In the genomic region with DNA sequence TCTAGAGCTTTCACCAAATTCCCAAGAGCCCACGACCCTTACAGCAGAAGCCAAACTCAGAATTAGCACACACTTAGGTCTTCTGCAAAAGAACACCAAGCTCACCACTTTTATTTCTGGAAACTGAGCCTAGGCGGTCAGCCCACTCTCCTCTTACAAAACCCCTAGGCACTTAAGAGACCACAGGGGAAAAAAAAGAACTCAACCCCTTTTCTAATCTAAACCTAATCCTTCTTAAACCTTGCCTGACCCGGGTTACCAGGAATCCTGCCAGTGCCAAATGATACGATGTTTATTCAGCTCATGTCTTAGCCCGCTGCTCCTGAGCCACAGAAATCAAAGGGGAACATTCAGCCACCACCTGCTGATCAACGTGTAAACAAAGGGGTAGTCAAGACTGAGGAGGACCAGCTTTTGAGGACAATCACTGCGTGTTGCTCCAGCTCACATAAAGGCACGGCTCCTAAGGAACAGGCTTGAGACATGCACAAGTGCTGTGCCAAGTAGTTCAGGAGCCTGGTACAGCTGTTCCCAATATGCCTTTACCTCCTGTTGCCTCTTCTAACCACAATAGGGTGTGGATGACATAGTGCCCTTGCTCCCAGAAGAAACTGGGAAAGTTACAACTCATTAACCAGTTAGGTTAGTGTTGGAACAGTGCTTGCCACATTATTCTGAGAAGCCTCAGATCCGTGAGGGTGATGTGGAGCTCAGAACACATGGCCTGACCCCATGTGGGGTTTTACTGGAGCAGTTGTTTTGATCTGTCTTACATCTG, we compare ENCODE assay signal across 8 cellular contexts. TPM values are rescaled to one million over a fixed set of nuclear protein-coding genes. Genes with fewer than 3 reads are reported as not detected.
A peak's percentile ranks its signal among the peaks of the same experiment; 100 is the strongest.
DNase-seq lines count a peak whose midpoint lies in the region; FAIRE-seq and TF ChIP-seq lines count a peak whose summit lies in the region.

No MANE protein-coding gene starts in this region.

- dilution Hi-C loops in keratinocyte (cut with MboI; ENCODE audit: extremely low pct_ligation_motif_present, low sequenced_read_pairs) = no loop called here

- H3K36me3 ChIP-seq in ascending aorta (no peaks in the 10 kb centered on the region), keratinocyte (ENCODE audit: control insufficient read depth in 2 of 2, extremely low read depth in 1 of 2, insufficient read depth in 2 of 2, low read length in 2 of 2) (no peaks in the 10 kb centered on the region), testis (ENCODE audit: low read depth, missing control alignments) (no peaks in the 10 kb centered on the region)

- H3K4me1 ChIP-seq in ascending aorta (peaks cover 0 to 8% of the 10 kb centered on the region in 2 donors), keratinocyte (ENCODE audit: control insufficient read depth, extremely low read depth, insufficient read depth, low read length) (peaks cover 13% of the 10 kb centered on the region), testis (peaks cover 17% of the 10 kb centered on the region)

- H4K20me1 ChIP-seq in keratinocyte (ENCODE audit: control insufficient read depth, extremely low read depth, insufficient read depth, low read length) = no peaks in the 10 kb centered on the region

- DNase-seq in A172 (ENCODE audit: low spot score) (peak; percentile 40), HT-29 (ENCODE audit: low spot score) (peak; percentile 92), ascending aorta (ENCODE audit: low spot score in 2 of 2) (no peak), keratinocyte (ENCODE audit: low read depth, low spot score) (no peak), testis (peak; percentile 39), activated T-cell treated with anti-CD3 and anti-CD28 coated beads for 4 hours (no peak), SK-N-DZ (ENCODE audit: low spot score) (no peak), posterior vena cava (ENCODE audit: low spot score) (no peak)

- no peaks in the 10 kb centered on the region for H3K79me2 ChIP-seq in keratinocyte (ENCODE audit: control insufficient read depth, insufficient read depth, low read length)

- 17 to 21% methylated on average over 9 of the region's 9 CpGs for WGBS in testis, 2 donors

- H3K4me3 ChIP-seq in ascending aorta = peak overlapping the region; percentile 24 to 59
- no peak overlapping the region for H3K4me3 ChIP-seq in keratinocyte (ENCODE audit: control insufficient read depth in 2 of 3, extremely low read depth in 1 of 3, insufficient read depth in 2 of 3, low read depth in 1 of 3, low read length in 3 of 3)
- no peak overlapping the region for H3K4me3 ChIP-seq in testis

- no peak for TF ChIP-seq POLR2A in testis (IDR thresholded peaks at IDR 0.05)

- no peaks in the 10 kb centered on the region for H3K9me1 ChIP-seq in keratinocyte (ENCODE audit: control insufficient read depth, extremely low read depth, insufficient read depth, low read length)

- peak; percentile 70 for FAIRE-seq in keratinocyte (lab: Jason Lieb, UNC)

- peak overlapping the region; percentile 48 to 86 for H3K27ac ChIP-seq in ascending aorta
- H3K27ac ChIP-seq in keratinocyte (ENCODE audit: control insufficient read depth, insufficient read depth, low read length) = no peak overlapping the region
- H3K27ac ChIP-seq in testis = peak overlapping the region; percentile 46 to 51

- no peak for TF ChIP-seq CTCF in ascending aorta (IDR thresholded peaks at IDR 0.05)
- TF ChIP-seq CTCF in keratinocyte (optimal IDR thresholded peaks at IDR 0.05 in 1 of 3, IDR thresholded peaks at IDR 0.05 in 1 of 3, conservative IDR thresholded peaks at IDR 0.05 in 1 of 3; ENCODE audit: extremely low read depth in 1 of 3, insufficient read depth in 2 of 3, low read length in 3 of 3) = no peak
- no peak for TF ChIP-seq CTCF in testis (IDR thresholded peaks at IDR 0.05)

- H3K9ac ChIP-seq in keratinocyte (ENCODE audit: control insufficient read depth, extremely low read depth, insufficient read depth, low read length) = no peak overlapping the region

- intact Hi-C loops in ascending aorta (cut with DNase I) (no loop called here), testis (cut with DNase I; ENCODE audit: low total_unique reads) (no loop called here), posterior vena cava (cut with DNase I) (no loop called here)

- H3K9me3 ChIP-seq in ascending aorta (no peaks in the 10 kb centered on the region), keratinocyte (ENCODE audit: control insufficient read depth, low read depth, low read length) (no peaks in the 10 kb centered on the region), testis (no peaks in the 10 kb centered on the region)

- H2AFZ ChIP-seq in keratinocyte (ENCODE audit: control insufficient read depth, low read length) = peak overlapping the region; percentile 41

- no peaks in the 10 kb centered on the region for H3K27me3 ChIP-seq in ascending aorta
- H3K27me3 ChIP-seq in keratinocyte (ENCODE audit: control insufficient read depth, extremely low read depth, insufficient read depth, low read length) = no peaks in the 10 kb centered on the region
- no peaks in the 10 kb centered on the region for H3K27me3 ChIP-seq in testis

- peak overlapping the region; percentile 6 for H3K4me2 ChIP-seq in keratinocyte (ENCODE audit: control insufficient read depth, extremely low read depth, insufficient read depth, low read depth, low read length)

RNA-seq across cellular contexts. Expression of a gene that starts 49.3 kb away (rescaled TPM):
- 113 and 135 TPM in 2 replicates for total RNA-seq in A172 (2014; rRNA removed; shearing (Covaris generic))
- total RNA-seq in HT-29 (2014; rRNA removed; shearing (Covaris generic)) = 204 and 236 TPM in 2 replicates
- total RNA-seq in ascending aorta (189 TPM), testis (100 to 1,000 TPM; 313 to 314 TPM), posterior vena cava (100 to 1,000 TPM; 141 to 175 TPM)
- polyA plus RNA-seq in keratinocyte (39.2 to 67.9 TPM (median 67.3 TPM) in 3 replicates), testis (ENCODE audit: insufficient read depth, low read depth, low replicate concordance) (251 TPM)
- polyA plus RNA-seq in keratinocyte (2011; ENCODE audit: low read depth) = 244 TPM
- polyA plus RNA-seq in keratinocyte (2011; cell fraction: cytosol; rRNA removed) = 30.5 and 64.9 TPM in 2 replicates
- polyA plus RNA-seq in keratinocyte (2011; cell fraction: nucleus; rRNA removed) = 93.2 and 112 TPM in 2 replicates
- polyA plus RNA-seq in keratinocyte (2012; ENCODE audit: low replicate concordance) = 63.6 and 146 TPM in 2 replicates
- 11.9 to 48.9 TPM (median 30.8 TPM) in 3 replicates for polyA minus RNA-seq in keratinocyte
- 42.0 TPM for polyA minus RNA-seq in keratinocyte (2011; cell fraction: cytosol; rRNA and poly(A)+ RNA removed)
- 80.9 and 119 TPM in 2 replicates for polyA minus RNA-seq in keratinocyte (2011; cell fraction: nucleus; rRNA and poly(A)+ RNA removed)
- 127 and 131 TPM in 2 replicates for polyA plus RNA-seq in SK-N-DZ (2014; cell fraction: cytosol; rRNA removed)
- 159 and 163 TPM in 2 replicates for polyA plus RNA-seq in SK-N-DZ (2014; cell fraction: nucleus; rRNA removed)

Comparison
In these comparisons a context has a peak if more than half of its experiments do, and no peak if none do; other contexts are left out.
1. DNase-seq: peak in A172 (single experiment), HT-29 (single experiment) and testis (single experiment); none in ascending aorta (0 of 2), keratinocyte (single experiment), activated T-cell treated with anti-CD3 and anti-CD28 coated beads for 4 hours (single experiment), SK-N-DZ (single experiment) and posterior vena cava (single experiment).
2. H3K4me3 ChIP-seq: peak in ascending aorta (2 of 2); none in keratinocyte (0 of 3) and testis (0 of 2).